ENCODE assay signal across 12 cellular contexts in the genomic region with DNA sequence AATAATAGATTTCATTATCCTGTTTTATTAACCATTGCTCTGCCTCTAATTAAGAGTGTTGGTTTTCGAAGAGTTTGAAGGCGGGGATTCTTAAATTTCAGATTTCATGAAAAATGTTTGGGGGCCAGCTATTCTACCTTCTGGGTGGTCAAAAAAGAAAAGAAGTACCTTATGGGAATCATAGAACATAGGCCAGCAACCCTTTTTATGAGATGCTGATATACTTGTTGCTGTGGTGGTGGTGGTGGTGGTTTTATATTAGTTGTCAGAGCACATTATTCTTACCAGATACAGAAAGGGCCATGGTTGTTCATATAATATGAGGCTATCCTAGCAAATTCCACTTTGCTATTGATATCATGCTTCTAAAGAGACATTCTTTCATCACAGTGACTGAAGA. TPM values are rescaled to one million over a fixed set of nuclear protein-coding genes. Genes with fewer than 3 reads are reported as not detected.
DNase-seq lines count a peak whose midpoint lies in the region; ATAC-seq and TF ChIP-seq lines count a peak whose summit lies in the region.
"Had no signal": no experiment of that assay in that cellular context is flagged by ENCODE, and none has a peak within 500 bp of the region (broad histone marks: within the 10 kb centered on the region; RNA-seq: fewer than 3 reads in every experiment).

No MANE protein-coding gene starts in this region.

- peak overlapping the region; percentile 77 for H3K4me3 Mint-ChIP-seq in activated naive CD8-positive, alpha-beta T cell treated with anti-CD3 and anti-CD28 coated beads, Interleukin-2, amount 10 ng/mL, durations not matched to agents 7 days and 5 days
- peak overlapping the region; percentile 88 for H3K4me3 Mint-ChIP-seq in natural killer cell treated with Interleukin-12 subunit alpha and Interleukin-12 subunit beta and Interleukin-15 and Interleukin-18, amount 100 ng/mL, for 72 hours

- H3K27ac ChIP-seq in BLaER1 treated with 17β-estradiol and CSF1 and Interleukin-3, amounts not matched to agents 10 nM and 100 nM, result no peak overlapping the region
- H3K27ac ChIP-seq in HEK293 (ENCODE audit: extremely low read depth, low read depth, low read length) (no peak overlapping the region), lower lobe of right lung (no peak overlapping the region), heart left ventricle (peak overlapping the region in 2 of 12 donors; percentile 93 to 99)
- H3K27ac ChIP-seq: BLaER1 had no signal

- no peaks in the 10 kb centered on the region for H3K9me3 ChIP-seq in BLaER1 treated with 17β-estradiol and CSF1 and Interleukin-3, amounts not matched to agents 10 nM and 100 nM (replicated peaks in 1 of 11)
- no peaks in the 10 kb centered on the region for H3K9me3 ChIP-seq in HEK293 (ENCODE audit: control insufficient read depth, insufficient read depth, low read depth, low read length)
- H3K9me3 ChIP-seq in lower lobe of right lung, result no peaks in the 10 kb centered on the region
- no peaks in the 10 kb centered on the region for H3K9me3 ChIP-seq in heart left ventricle
- H3K9me3 ChIP-seq: BLaER1 had no signal

- POLR2A ChIA-PET in HEK293 (lab: Yijun Ruan, JAX), result interaction anchor here (0.7 kb wide), 1 partner anchor 773 kb away, joined by 3 read pairs; the partner anchor contains the start of gene VAPA
- POLR2A ChIA-PET in activated naive CD8-positive, alpha-beta T cell treated with anti-CD3 and anti-CD28 coated beads, Interleukin-2, amount 10 ng/mL, durations not matched to agents 7 days and 5 days (lab: Charles Lee), result interaction anchor here (0.9 to 1.6 kb wide), 2 partner anchors 50 to 63 kb away, joined by 4 to 5 read pairs; no protein-coding TSS in a partner anchor

- no peak for TF ChIP-seq CTCF in HEK293 (tag by site-specific recombination; IDR thresholded peaks at IDR 0.05)
- no peak for TF ChIP-seq CTCF in lower lobe of right lung (IDR thresholded peaks at IDR 0.05)
- TF ChIP-seq CTCF in heart left ventricle (IDR thresholded peaks at IDR 0.05), result no peak

- H3K27me3 Mint-ChIP-seq in activated naive CD8-positive, alpha-beta T cell treated with anti-CD3 and anti-CD28 coated beads, Interleukin-2, amount 10 ng/mL, durations not matched to agents 7 days and 5 days, result no peaks in the 10 kb centered on the region
- H3K27me3 Mint-ChIP-seq in natural killer cell treated with Interleukin-12 subunit alpha and Interleukin-12 subunit beta and Interleukin-15 and Interleukin-18, amount 100 ng/mL, for 72 hours, result no peaks in the 10 kb centered on the region

- TF ChIP-seq POLR2A in heart left ventricle (IDR thresholded peaks at IDR 0.05), result no peak

- no peak for DNase-seq in activated naive CD8-positive, alpha-beta T cell treated with anti-CD3 and anti-CD28 coated beads, Interleukin-2, amount 10 ng/mL, durations not matched to agents 7 days and 5 days
- DNase-seq in natural killer cell treated with Interleukin-12 subunit alpha and Interleukin-12 subunit beta and Interleukin-15 and Interleukin-18, amount 100 ng/mL, for 72 hours (ENCODE audit: low spot score), result no peak
- DNase-seq in iPS-NIHi7 (ENCODE audit: extremely low spot score) (no peak), lower lobe of right lung (no peak), heart left ventricle (no peak)
- DNase-seq: activated gamma-delta T cell, NCI-H1105, NCI-H510A treated with DMSO at 0.1 percent for 48 hours had no signal

- peaks cover 18% of the 10 kb centered on the region for H3K36me3 Mint-ChIP-seq in activated naive CD8-positive, alpha-beta T cell treated with anti-CD3 and anti-CD28 coated beads, Interleukin-2, amount 10 ng/mL, durations not matched to agents 7 days and 5 days
- H3K36me3 Mint-ChIP-seq in natural killer cell treated with Interleukin-12 subunit alpha and Interleukin-12 subunit beta and Interleukin-15 and Interleukin-18, amount 100 ng/mL, for 72 hours, result peaks cover 16% of the 10 kb centered on the region

- no peak for ATAC-seq in activated naive CD8-positive, alpha-beta T cell treated with anti-CD3 and anti-CD28 coated beads, Interleukin-2, amount 10 ng/mL, durations not matched to agents 7 days and 5 days (ENCODE audit: low read depth)
- ATAC-seq in natural killer cell treated with Interleukin-12 subunit alpha and Interleukin-12 subunit beta and Interleukin-15 and Interleukin-18, amount 100 ng/mL, for 72 hours, result no peak
- no peak for ATAC-seq in lower lobe of right lung
- no peak for ATAC-seq in heart left ventricle
- ATAC-seq in HG03139 (IDR thresholded peaks at IDR 0.05; ENCODE audit: unreplicated experiment), result no peak

- 94 to 98% (median 96%) methylated on average over 2 of the region's 2 CpGs for WGBS in heart left ventricle, 4 donors

- peaks cover 10 to 86% (median 40%) of the 10 kb centered on the region in 11 experiments; a peak in 18 of 22 replicates for H4K20me1 ChIP-seq in BLaER1 treated with 17β-estradiol and CSF1 and Interleukin-3, amounts not matched to agents 10 nM and 100 nM

- CTCF ChIA-PET in HEK293 (lab: Yijun Ruan, JAX), result interaction anchor here (4.8 kb wide), 1 partner anchor 68 kb away, joined by 26 read pairs; no protein-coding TSS in a partner anchor

- H3K4me2 ChIP-seq in BLaER1 treated with 17β-estradiol and CSF1 and Interleukin-3, amounts not matched to agents 10 nM and 100 nM, result peak overlapping the region in 6 of 11 experiments; percentile 74 to 98 (median 95); a peak in 11 of 22 replicates

- H3K27me3 ChIP-seq in BLaER1 treated with 17β-estradiol and CSF1 and Interleukin-3, amounts not matched to agents 10 nM and 100 nM, result no peaks in the 10 kb centered on the region
- H3K27me3 ChIP-seq in lower lobe of right lung (ENCODE audit: low read depth) (no peaks in the 10 kb centered on the region), heart left ventricle (no peaks in the 10 kb centered on the region)
- H3K27me3 ChIP-seq: BLaER1 had no signal

- peaks cover 36 to 77% (median 46%) of the 10 kb centered on the region in 10 experiments for H3K4me1 ChIP-seq in BLaER1 treated with 17β-estradiol and CSF1 and Interleukin-3, amounts not matched to agents 10 nM and 100 nM
- H3K4me1 ChIP-seq in HEK293 (ENCODE audit: control insufficient read depth, insufficient read depth, low read length) (peaks cover 15% of the 10 kb centered on the region), lower lobe of right lung (peaks cover 73% of the 10 kb centered on the region), heart left ventricle (peaks cover 3 to 80% (median 62%) of the 10 kb centered on the region in 12 donors)

- no peak overlapping the region for H3K4me3 ChIP-seq in BLaER1 treated with 17β-estradiol and CSF1 and Interleukin-3, amounts not matched to agents 10 nM and 100 nM
- H3K4me3 ChIP-seq in HEK293 (ENCODE audit: low read depth, low read length) (no peak overlapping the region), lower lobe of right lung (no peak overlapping the region), heart left ventricle (peak overlapping the region in 1 of 12 donors; percentile 83)
- H3K4me3 ChIP-seq: BLaER1 had no signal

- 0 out of 22 replicates have a peak, but pooled peaks cover 0 to 5% (median 0%) of the 10 kb centered on the region in 11 experiments for H3K36me3 ChIP-seq in BLaER1 treated with 17β-estradiol and CSF1 and Interleukin-3, amounts not matched to agents 10 nM and 100 nM
- H3K36me3 ChIP-seq in HEK293 (ENCODE audit: control insufficient read depth in 2 of 2, insufficient read depth in 1 of 2, low read length in 2 of 2) (no peaks in the 10 kb centered on the region), lower lobe of right lung (no peaks in the 10 kb centered on the region), heart left ventricle (no peaks in the 10 kb centered on the region)
- H3K36me3 ChIP-seq: BLaER1 had no signal

- peak overlapping the region; percentile 55 for H3K27ac Mint-ChIP-seq in activated naive CD8-positive, alpha-beta T cell treated with anti-CD3 and anti-CD28 coated beads, Interleukin-2, amount 10 ng/mL, durations not matched to agents 7 days and 5 days
- peak overlapping the region; percentile 95 to 97 for H3K27ac Mint-ChIP-seq in natural killer cell treated with Interleukin-12 subunit alpha and Interleukin-12 subunit beta and Interleukin-15 and Interleukin-18, amount 100 ng/mL, for 72 hours

- peaks cover 53% of the 10 kb centered on the region for H3K4me1 Mint-ChIP-seq in activated naive CD8-positive, alpha-beta T cell treated with anti-CD3 and anti-CD28 coated beads, Interleukin-2, amount 10 ng/mL, durations not matched to agents 7 days and 5 days
- peaks cover 57 to 70% of the 10 kb centered on the region in 2 donors for H3K4me1 Mint-ChIP-seq in natural killer cell treated with Interleukin-12 subunit alpha and Interleukin-12 subunit beta and Interleukin-15 and Interleukin-18, amount 100 ng/mL, for 72 hours (ENCODE audit: low read depth in 2 of 2)

- H3K9ac ChIP-seq in BLaER1 treated with 17β-estradiol and CSF1 and Interleukin-3, amounts not matched to agents 10 nM and 100 nM, result peak overlapping the region in 3 of 11 experiments; percentile 29 to 91 (median 31); a peak in 1 of 22 replicates
- H3K9ac ChIP-seq: BLaER1 had no signal

- intact Hi-C loops in lower lobe of right lung (cut with DNase I), result loop anchor here (10.0 kb wide), 1 partner anchor 46 kb away; no protein-coding TSS in a partner anchor
- intact Hi-C loops in heart left ventricle (cut with DNase I), result loop anchor here in 2 of 10 donors (10.0 kb wide), 1 partner anchor 436 kb away; the partner anchor contains the start of gene MTCL1 (in 2 of the 2)

- H3K9me3 Mint-ChIP-seq in activated naive CD8-positive, alpha-beta T cell treated with anti-CD3 and anti-CD28 coated beads, Interleukin-2, amount 10 ng/mL, durations not matched to agents 7 days and 5 days, result no peaks in the 10 kb centered on the region
- H3K9me3 Mint-ChIP-seq in natural killer cell treated with Interleukin-12 subunit alpha and Interleukin-12 subunit beta and Interleukin-15 and Interleukin-18, amount 100 ng/mL, for 72 hours, result no peaks in the 10 kb centered on the region

TF ChIP-seq in HEK293, 187 proteins besides CTCF, POLR2A, EP300 and RAD21 (continues in another document):
- TF ChIP-seq YY1 (tag by site-specific recombination; IDR thresholded peaks at IDR 0.05), result no peak
- TF ChIP-seq SCRT1 (tag by site-specific recombination; IDR thresholded peaks at IDR 0.05; ENCODE audit: borderline replicate concordance), result peak; percentile 53; the same call in 1 of the 2 replicates

RNA-seq across cellular contexts. Expression of gene ANKRD12, which starts 4.4 kb away (rescaled TPM):
- 100 to 1,000 TPM; 107 to 117 TPM for total RNA-seq in activated naive CD8-positive, alpha-beta T cell treated with anti-CD3 and anti-CD28 coated beads, Interleukin-2, amount 10 ng/mL, durations not matched to agents 7 days and 5 days
- total RNA-seq in natural killer cell treated with Interleukin-12 subunit alpha and Interleukin-12 subunit beta and Interleukin-15 and Interleukin-18, amount 100 ng/mL, for 72 hours, result 100 to 1,000 TPM; 133 to 174 TPM
- total RNA-seq in lower lobe of right lung, result 77.7 TPM
- total RNA-seq in heart left ventricle, result 10 to 100 TPM; 18.6 to 70.9 (median 53.8) TPM
- 10 to 100 TPM in 1 of 2 donors, 1 to 10 TPM in 1; 7.7 to 20.9 TPM for polyA plus RNA-seq in heart left ventricle

RNA-seq across cellular contexts. Expression of gene NDUFV2, which starts 38.5 kb away (rescaled TPM):
- total RNA-seq in activated naive CD8-positive, alpha-beta T cell treated with anti-CD3 and anti-CD28 coated beads, Interleukin-2, amount 10 ng/mL, durations not matched to agents 7 days and 5 days, result 100 to 1,000 TPM; 166 to 168 TPM
- total RNA-seq in natural killer cell treated with Interleukin-12 subunit alpha and Interleukin-12 subunit beta and Interleukin-15 and Interleukin-18, amount 100 ng/mL, for 72 hours, result 100 to 1,000 TPM; 276 to 295 TPM
- total RNA-seq in lower lobe of right lung (108 TPM), heart left ventricle (100 to 1,000 TPM; 236 to 469 (median 407) TPM)
- 1,000 to 10,000 TPM in 1 of 2 donors, 100 to 1,000 TPM in 1; 478 to 1,311 TPM for polyA plus RNA-seq in heart left ventricle
